Comparison of ENCODE assay signal across 11 cellular contexts in the genomic region with DNA sequence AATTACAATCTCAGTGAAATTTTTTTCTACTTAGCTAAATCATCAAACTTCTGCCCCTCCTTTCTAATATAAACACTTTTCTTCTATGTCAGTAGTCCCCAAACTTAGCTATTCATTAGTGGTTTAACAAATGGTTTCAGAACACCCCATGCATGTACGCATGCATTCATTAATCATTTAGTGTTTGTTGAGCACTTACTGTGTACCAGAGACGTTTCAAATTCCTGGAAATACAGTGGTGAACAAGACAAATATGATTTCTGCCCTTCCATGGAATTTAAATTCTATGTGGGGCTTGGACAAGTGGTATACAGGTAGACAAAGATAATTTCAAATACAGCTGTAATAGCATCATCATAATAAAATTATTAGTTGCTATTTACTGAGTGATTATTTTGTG. TPM values are rescaled to one million over a fixed set of nuclear protein-coding genes. Genes with fewer than 3 reads are reported as not detected.
DNase-seq lines count a peak whose midpoint lies in the region; ATAC-seq and TF ChIP-seq lines count a peak whose summit lies in the region.
"Had no signal": no experiment of that assay in that cellular context is flagged by ENCODE, and none has a peak within 500 bp of the region (broad histone marks: within the 10 kb centered on the region; RNA-seq: fewer than 3 reads in every experiment).

No MANE protein-coding gene starts in this region.

- no peaks in the 10 kb centered on the region for H3K4me1 ChIP-seq in A673 (ENCODE audit: insufficient read depth, low read length, poor library complexity, severe bottlenecking)
- H3K4me1 ChIP-seq in HUES6 (ENCODE audit: control insufficient read depth, insufficient read depth, low read length) = peaks cover 14% of the 10 kb centered on the region
- peaks cover 5 to 14% of the 10 kb centered on the region in 2 donors for H3K4me1 ChIP-seq in mucosa of rectum (ENCODE audit: control insufficient read depth in 2 of 2, insufficient read depth in 2 of 2, low read length in 2 of 2)

- in situ Hi-C loops in astrocyte of the spinal cord (cut with HindIII; ENCODE audit: low sequenced_read_pairs) = no loop called here

- H3K4me3 ChIP-seq in A673 (ENCODE audit: low read depth, low read length, poor library complexity, severe bottlenecking) = peak overlapping the region; percentile 70
- peak overlapping the region; percentile 91; the same call in 1 of the 2 replicates for H3K4me3 ChIP-seq in HUES6 (ENCODE audit: low read depth, low read length)
- peak overlapping the region; percentile 84 for H3K4me3 ChIP-seq in astrocyte of the spinal cord (ENCODE audit: low read depth, low read length)
- H3K4me3 ChIP-seq in mucosa of rectum (ENCODE audit: low read length in 2 of 2) = peak overlapping the region in 1 of 2 donors; percentile 79

- CTCF ChIA-PET in A673 (lab: Charles Lee) = no interaction called here

- POLR2A ChIA-PET in A673 (lab: Charles Lee; ENCODE audit: low non-redundant PET) = interaction anchor here (0.8 kb wide), 1 partner anchor 428 kb away, joined by 5 read pairs; no protein-coding TSS in a partner anchor

- H3K9me3 ChIP-seq in A673 (ENCODE audit: low read depth, low read length, poor library complexity, severe bottlenecking) (no peaks in the 10 kb centered on the region), HUES6 (ENCODE audit: control insufficient read depth, insufficient read depth, low read depth, low read length) (no peaks in the 10 kb centered on the region), mucosa of rectum (ENCODE audit: control insufficient read depth in 2 of 2, low read length in 2 of 2) (no peaks in the 10 kb centered on the region)

- no peak for ATAC-seq in GM18858 (IDR thresholded peaks at IDR 0.05; ENCODE audit: unreplicated experiment)

- DNase-seq in A673 (ENCODE audit: low spot score) (no peak), astrocyte of the spinal cord (ENCODE audit: low read depth, low spot score) (no peak), hypothalamus (lab: John Stamatoyannopoulos, UW) (no peak), islet precursor cell (no peak), NCI-H146 (lab: John Stamatoyannopoulos, UW) (no peak)
- DNase-seq: DMS53, NCI-H187 treated with DMSO at 0.1 percent for 48 hours, T1000 had no signal

- H3K9ac ChIP-seq in HUES6 (ENCODE audit: low read length) (no peak overlapping the region), mucosa of rectum (ENCODE audit: low read depth in 1 of 2, low read length in 2 of 2) (peak overlapping the region; percentile 34 to 84)

- H3K27ac ChIP-seq in A673 (ENCODE audit: low read depth, low read length, poor library complexity, severe bottlenecking) (no peak overlapping the region), HUES6 (ENCODE audit: low read depth, low read length) (no peak overlapping the region), mucosa of rectum (ENCODE audit: low read depth in 2 of 2, low read length in 2 of 2) (no peak overlapping the region)

- no TSS peak for BruUV-seq in A673 (replicated peaks; lab: Mats Ljungman, UMichigan)

- H3K36me3 ChIP-seq in A673 (ENCODE audit: insufficient read depth, low read length, poor library complexity, severe bottlenecking) (no peaks in the 10 kb centered on the region), HUES6 (ENCODE audit: control insufficient read depth, insufficient read depth, low read length) (no peaks in the 10 kb centered on the region), mucosa of rectum (ENCODE audit: control insufficient read depth in 2 of 2, insufficient read depth in 2 of 2, low read length in 2 of 2) (no peaks in the 10 kb centered on the region)

- H3K27me3 ChIP-seq in A673 (replicated peaks; ENCODE audit: insufficient read depth, low read depth, low read length, poor library complexity) = no peaks in the 10 kb centered on the region
- no peaks in the 10 kb centered on the region for H3K27me3 ChIP-seq in HUES6 (ENCODE audit: control insufficient read depth, insufficient read depth, low read length)
- no peaks in the 10 kb centered on the region for H3K27me3 ChIP-seq in mucosa of rectum (ENCODE audit: control insufficient read depth in 2 of 2, insufficient read depth in 2 of 2, low read length in 2 of 2)

- intact Hi-C loops in A673 (cut with micrococcal nuclease; ENCODE audit: unreplicated experiment) = no loop called here

- TF ChIP-seq CTCF in A673 (conservative IDR thresholded peaks at IDR 0.05; ENCODE audit: low read depth, low read length) (no peak), astrocyte of the spinal cord (IDR thresholded peaks at IDR 0.05; ENCODE audit: low read depth, low read length) (no peak)

RNA-seq across cellular contexts. Expression of a gene that starts 1.5 kb away (rescaled TPM):
- total RNA-seq in A673 (2021) = 21.8 and 25.3 TPM in 2 replicates
